ENCODE assay signal across 17 cellular contexts in genomic region chr5:164255598-164256213, GRCh38.
"Had no signal": no experiment of that assay in that cellular context is flagged by ENCODE, and none has a peak within 500 bp of the region (broad histone marks: within the 10 kb centered on the region; RNA-seq: fewer than 3 reads in every experiment).

No MANE protein-coding gene starts in this region.

- H3K27ac ChIP-seq: gastroesophageal sphincter, heart right ventricle, left lung, neutrophil, right atrium auricular region, transverse colon had no signal

- ATAC-seq: gastroesophageal sphincter; heart right ventricle; left lung; naive thymus-derived CD4-positive, alpha-beta T cell had no signal

- H3K27me3 Mint-ChIP-seq: naive thymus-derived CD4-positive, alpha-beta T cell had no signal

- H3K27me3 ChIP-seq: gastroesophageal sphincter, heart right ventricle, left lung, neutrophil, right atrium auricular region, transverse colon had no signal

- H3K4me1 Mint-ChIP-seq: naive thymus-derived CD4-positive, alpha-beta T cell had no signal

- H3K27ac Mint-ChIP-seq: activated T-helper 1 cell treated with anti-CD3 and anti-CD28 coated beads, Interleukin-12 subunit alpha, Interleukin-12 subunit beta, Interleukin-2, Interleukin-4 antibody, amounts not matched to agents 30 ng/mL and 10 ng/mL and 1 ng/mL, durations not matched to agents 14 hours and 24 hours and 36 hours; naive thymus-derived CD4-positive, alpha-beta T cell; T-helper 2 cell treated with Interferon-gamma antibody and Interleukin-4, amounts not matched to agents 5 μg/mL and 100 μg/mL, for 36 hours had no signal

- H3K4me3 ChIP-seq: gastroesophageal sphincter, heart right ventricle, left lung, right atrium auricular region, transverse colon had no signal

- H3K4me3 Mint-ChIP-seq: activated T-helper 1 cell treated with anti-CD3 and anti-CD28 coated beads, Interleukin-12 subunit alpha, Interleukin-12 subunit beta, Interleukin-2, Interleukin-4 antibody, amounts not matched to agents 30 ng/mL and 10 ng/mL and 1 ng/mL, durations not matched to agents 14 hours and 24 hours and 36 hours; naive thymus-derived CD4-positive, alpha-beta T cell; T-helper 2 cell treated with Interferon-gamma antibody and Interleukin-4, amounts not matched to agents 5 μg/mL and 100 μg/mL, for 36 hours had no signal

- DNase-seq: activated CD4-positive, CD25-positive, alpha-beta regulatory T cell treated with anti-CD3 and anti-CD28 coated beads, Interleukin-2, amount 50 U/mL, for 72 hours; anterior cingulate cortex; effector CD8-positive, alpha-beta T cell; heart right ventricle; kidney; left lung; naive thymus-derived CD4-positive, alpha-beta T cell; stimulated activated CD4-positive, alpha-beta T cell treated with anti-CD3 and anti-CD28 coated beads, Interleukin-2, amount 100 ng/mL, for 48 hours; stimulated activated naive CD4-positive, alpha-beta T cell; substantia nigra; SW 1271; transverse colon had no signal

- H3K36me3 Mint-ChIP-seq: naive thymus-derived CD4-positive, alpha-beta T cell had no signal

- H3K9me3 ChIP-seq: gastroesophageal sphincter, neutrophil, right atrium auricular region, transverse colon had no signal

- H3K4me1 ChIP-seq: gastroesophageal sphincter, heart right ventricle, left lung, right atrium auricular region, transverse colon had no signal

- FAIRE-seq: kidney had no signal

- H3K36me3 ChIP-seq: gastroesophageal sphincter, heart right ventricle, left lung, neutrophil, right atrium auricular region, transverse colon had no signal

- H3K9me3 Mint-ChIP-seq: T-helper 2 cell treated with Interferon-gamma antibody and Interleukin-4, amounts not matched to agents 5 μg/mL and 100 μg/mL, for 36 hours had no signal
